In the genomic region with DNA sequence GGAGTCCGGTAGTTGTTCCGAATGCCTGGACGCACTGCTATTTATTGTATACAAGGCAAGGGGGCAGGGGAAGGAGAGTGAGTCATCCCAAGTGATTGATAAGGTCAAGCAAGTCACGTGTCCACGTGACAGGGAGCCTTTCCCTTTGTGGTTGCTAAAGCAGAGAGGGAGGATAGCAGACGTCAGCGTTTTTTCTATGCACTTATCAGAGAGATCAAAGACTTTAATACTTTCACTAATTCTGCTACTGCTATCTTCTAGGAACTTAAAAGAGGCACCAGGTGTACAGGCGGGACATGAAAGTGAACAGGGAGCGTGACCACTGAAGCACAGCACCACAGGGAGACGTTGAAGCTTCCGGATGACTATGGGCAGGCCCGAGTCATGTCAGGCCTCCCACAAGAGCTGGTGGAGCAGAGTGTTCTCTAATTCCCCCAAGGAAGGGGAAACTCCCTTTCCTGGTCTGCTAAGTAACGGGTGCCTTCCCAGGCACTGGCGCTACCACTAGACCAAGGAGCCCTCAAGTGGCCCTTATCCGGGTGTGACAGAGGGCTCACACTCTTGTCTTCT, we compare ENCODE assay signal across 9 cellular contexts. TPM values are rescaled to one million over a fixed set of nuclear protein-coding genes. Genes with fewer than 3 reads are reported as not detected.
DNase-seq lines count a peak whose midpoint lies in the region; FAIRE-seq and TF ChIP-seq lines count a peak whose summit lies in the region.
"Not testable (repeated sequence)": the region's sequence is repeated elsewhere in the genome, so short reads cannot be mapped to it uniquely, and the experiment has no call there.
"Had no signal": no experiment of that assay in that cellular context is flagged by ENCODE, and none has a peak within 500 bp of the region (broad histone marks: within the 10 kb centered on the region; RNA-seq: fewer than 3 reads in every experiment).

No MANE protein-coding gene starts in this region.

- not testable (repeated sequence) for H3K27me3 ChIP-seq in endothelial cell of umbilical vein (ENCODE audit: control insufficient read depth in 2 of 2, insufficient read depth in 2 of 2, low read length in 2 of 2); liver (ENCODE audit: control insufficient read depth in 4 of 4, insufficient read depth in 4 of 4, low read length in 3 of 4); small intestine (ENCODE audit: control insufficient read depth in 2 of 2, insufficient read depth in 2 of 2, low read length in 2 of 2)

- not testable (repeated sequence) for TF ChIP-seq POLR2A in endothelial cell of umbilical vein (IDR thresholded peaks at IDR 0.05; ENCODE audit: low read depth, low read length)

- POLR2A ChIA-PET in HEK293T (lab: Yijun Ruan, JAX); endothelial cell of umbilical vein (lab: Charles Lee): not testable (repeated sequence)

- TF ChIP-seq RAD21 in liver (IDR thresholded peaks at IDR 0.05) = not testable (repeated sequence)

- H4K20me1 ChIP-seq in endothelial cell of umbilical vein (replicated peaks; ENCODE audit: control insufficient read depth, extremely low read depth, insufficient read depth, low read length) = not testable (repeated sequence)

- intact Hi-C loops in endothelial cell of umbilical vein (cut with micrococcal nuclease) = not testable (repeated sequence)

- H3K36me3 ChIP-seq in endothelial cell of umbilical vein (ENCODE audit: control insufficient read depth in 2 of 2, extremely low read depth in 1 of 2, insufficient read depth in 2 of 2, low read length in 2 of 2); liver (ENCODE audit: control insufficient read depth in 4 of 4, insufficient read depth in 3 of 4, low read depth in 1 of 4, low read length in 3 of 4); small intestine (ENCODE audit: control insufficient read depth in 2 of 2, insufficient read depth in 2 of 2, low read length in 2 of 2): not testable (repeated sequence)

- H3K4me2 ChIP-seq in endothelial cell of umbilical vein (ENCODE audit: insufficient read depth, low read length) = not testable (repeated sequence)

- not testable (repeated sequence) for H3K4me3 ChIP-seq in endothelial cell of umbilical vein (replicated peaks in 1 of 3; ENCODE audit: insufficient read depth in 1 of 3, low read depth in 1 of 3, low read length in 3 of 3); liver (ENCODE audit: low read depth in 1 of 3, low read length in 3 of 3); small intestine (ENCODE audit: low read depth in 1 of 2, low read length in 2 of 2)

- TF ChIP-seq CTCF in C4-2B (conservative IDR thresholded peaks at IDR 0.05); endothelial cell of umbilical vein (IDR thresholded peaks at IDR 0.05; ENCODE audit: extremely low read depth in 1 of 2, insufficient read depth in 1 of 2, low read depth in 1 of 2, low read length in 2 of 2); liver (IDR thresholded peaks at IDR 0.05; ENCODE audit: low read depth, low read length, missing input control): not testable (repeated sequence)

- WGBS in liver = 59% methylated on average over 15 of the region's 15 CpGs
- WGBS in small intestine, 3 donors = 11 to 36% (median 21%) methylated on average over 15 of the region's 15 CpGs

- H3K27ac ChIP-seq in C4-2B (peak overlapping the region; percentile 4; the same call in 1 of the 2 replicates), liver (ENCODE audit: low read depth in 1 of 2, low read length in 2 of 2) (peak overlapping the region in 1 of 2 donors; percentile 19), small intestine (ENCODE audit: low read depth in 1 of 2, low read length in 1 of 2) (peak overlapping the region in 1 of 2 donors; percentile 7)
- not testable (repeated sequence) for H3K27ac ChIP-seq in endothelial cell of umbilical vein (ENCODE audit: insufficient read depth, low read depth, low read length)

- not testable (repeated sequence) for DNase-seq in HEK293T (ENCODE audit: extremely low spot score)
- DNase-seq in NCI-H510A treated with DMSO at 0.1 percent for 48 hours (lab: John Stamatoyannopoulos, UW) (peak; percentile 47), UCSD-AML1 (lab: John Stamatoyannopoulos, UW; ENCODE audit: unreplicated experiment) (peak; percentile 79), endothelial cell of umbilical vein (ENCODE audit: low read depth, low spot score) (peak; percentile 44), small intestine (peak; percentile 99)
- peak; percentile 17 for DNase-seq in activated effector memory CD4-positive, alpha-beta T cell treated with Interleukin-2 at 50 U/mL for 16 hours

- CTCF ChIA-PET in HEK293T (lab: Yijun Ruan, JAX); endothelial cell of umbilical vein (lab: Charles Lee): not testable (repeated sequence)

- peak; percentile 73 for FAIRE-seq in endothelial cell of umbilical vein (lab: Jason Lieb, UNC)
- FAIRE-seq in small intestine (lab: Jason Lieb, UNC) = not testable (repeated sequence)

- not testable (repeated sequence) for H3K9me1 ChIP-seq in endothelial cell of umbilical vein (replicated peaks; ENCODE audit: control insufficient read depth, extremely low read depth, insufficient read depth, low read length)

- not testable (repeated sequence) for H3K9ac ChIP-seq in endothelial cell of umbilical vein (replicated peaks; ENCODE audit: extremely low read depth, insufficient read depth, low read length); liver (ENCODE audit: low read depth in 1 of 2, low read length in 2 of 2)

- dilution Hi-C loops in endothelial cell of umbilical vein (cut with MboI; ENCODE audit: extremely low pct_ligation_motif_present, low sequenced_read_pairs) = not testable (repeated sequence)

- not testable (repeated sequence) for H3K4me1 ChIP-seq in endothelial cell of umbilical vein (ENCODE audit: control insufficient read depth, extremely low read depth, insufficient read depth, low read length); liver (ENCODE audit: control insufficient read depth in 4 of 4, insufficient read depth in 4 of 4, low read length in 3 of 4); small intestine (ENCODE audit: control insufficient read depth in 2 of 2, insufficient read depth in 1 of 2, low read depth in 1 of 2, low read length in 1 of 2)

- not testable (repeated sequence) for H2AFZ ChIP-seq in endothelial cell of umbilical vein (ENCODE audit: low read depth, low read length)

- not testable (repeated sequence) for H3K79me2 ChIP-seq in endothelial cell of umbilical vein (ENCODE audit: control insufficient read depth, insufficient read depth, low read length)

- BruUV-seq in endothelial cell of umbilical vein (replicated peaks; lab: Mats Ljungman, UMichigan) = not testable (repeated sequence)

- not testable (repeated sequence) for H3K9me3 ChIP-seq in endothelial cell of umbilical vein (replicated peaks; ENCODE audit: control insufficient read depth, insufficient read depth, low read length); liver (ENCODE audit: control insufficient read depth in 4 of 4, low read length in 3 of 4); small intestine (ENCODE audit: control insufficient read depth, low read depth)

RNA-seq across cellular contexts. Expression of a gene that starts 6.4 kb away (rescaled TPM):
- total RNA-seq in endothelial cell of umbilical vein (0.49 TPM in 1 of 2 replicates, not detected in the other), liver (under 1 TPM in 1 of 2 donors, not detected in 1; 0.33 TPM)
- polyA plus RNA-seq in endothelial cell of umbilical vein (0.57 and 0.95 TPM in 2 replicates), liver (under 1 TPM; 0.23 to 0.89 TPM), small intestine (10 to 100 TPM; 14.7 to 26.2 (median 22.7) TPM)
- polyA plus RNA-seq in endothelial cell of umbilical vein (2011; cell fraction: cytosol; rRNA removed) = 0.19 and 0.55 TPM in 2 replicates
- polyA plus RNA-seq in endothelial cell of umbilical vein (2011; cell fraction: nucleus; rRNA removed) = 0.17 and 0.21 TPM in 2 replicates
- 0.23 and 0.44 TPM in 2 replicates for polyA plus RNA-seq in endothelial cell of umbilical vein (2012)
- polyA minus RNA-seq in endothelial cell of umbilical vein = not detected in 2 replicates
- 2.5 TPM for polyA minus RNA-seq in endothelial cell of umbilical vein (2011; cell fraction: cytosol; rRNA and poly(A)+ RNA removed)
- not detected in 2 replicates for polyA minus RNA-seq in endothelial cell of umbilical vein (2011; cell fraction: nucleus; rRNA and poly(A)+ RNA removed)
- total RNA-seq: left cardiac atrium had no signal

RNA-seq across cellular contexts. Expression of a gene that starts 14.9 kb away (rescaled TPM):
- 9.0 and 11.2 TPM in 2 replicates for total RNA-seq in endothelial cell of umbilical vein
- 16.3 and 17.0 TPM in 2 replicates for polyA plus RNA-seq in endothelial cell of umbilical vein
- 16.8 and 16.9 TPM in 2 replicates for polyA plus RNA-seq in endothelial cell of umbilical vein (2011; cell fraction: cytosol; rRNA removed)
- 8.7 and 9.5 TPM in 2 replicates for polyA plus RNA-seq in endothelial cell of umbilical vein (2011; cell fraction: nucleus; rRNA removed)
- polyA plus RNA-seq in endothelial cell of umbilical vein (2012) = 10.9 and 11.2 TPM in 2 replicates
- 13.4 and 13.8 TPM in 2 replicates for polyA minus RNA-seq in endothelial cell of umbilical vein
- not detected for polyA minus RNA-seq in endothelial cell of umbilical vein (2011; cell fraction: cytosol; rRNA and poly(A)+ RNA removed)
- 2.4 and 2.7 TPM in 2 replicates for polyA minus RNA-seq in endothelial cell of umbilical vein (2011; cell fraction: nucleus; rRNA and poly(A)+ RNA removed)
- total RNA-seq in liver = 1 to 10 TPM in 1 of 2 donors, under 1 TPM in 1; 0.50 to 2.2 TPM
- 1 to 10 TPM; 1.1 to 1.2 TPM for polyA plus RNA-seq in liver
- 1 to 10 TPM; 1.1 to 4.2 (median 1.1) TPM for polyA plus RNA-seq in small intestine

RNA-seq across cellular contexts. Expression of a gene that starts 39.1 kb away (rescaled TPM):
- total RNA-seq in endothelial cell of umbilical vein = 16.9 and 17.8 TPM in 2 replicates
- 23.2 and 26.9 TPM in 2 replicates for polyA plus RNA-seq in endothelial cell of umbilical vein
- 20.4 and 23.3 TPM in 2 replicates for polyA plus RNA-seq in endothelial cell of umbilical vein (2011; cell fraction: cytosol; rRNA removed)
- 12.8 and 13.3 TPM in 2 replicates for polyA plus RNA-seq in endothelial cell of umbilical vein (2011; cell fraction: nucleus; rRNA removed)
- 11.5 and 11.9 TPM in 2 replicates for polyA plus RNA-seq in endothelial cell of umbilical vein (2012)
- 10.4 and 17.9 TPM in 2 replicates for polyA minus RNA-seq in endothelial cell of umbilical vein
- 13.8 TPM for polyA minus RNA-seq in endothelial cell of umbilical vein (2011; cell fraction: cytosol; rRNA and poly(A)+ RNA removed)
- polyA minus RNA-seq in endothelial cell of umbilical vein (2011; cell fraction: nucleus; rRNA and poly(A)+ RNA removed) = 7.7 and 9.5 TPM in 2 replicates
- 10 to 100 TPM in 1 of 2 donors, 1 to 10 TPM in 1; 8.3 to 14.0 TPM for total RNA-seq in liver
- 10 to 100 TPM; 15.5 to 22.6 TPM for polyA plus RNA-seq in liver
- 10 to 100 TPM in 2 of 3 donors, 1 to 10 TPM in 1; 9.8 to 25.7 (median 11.6) TPM for polyA plus RNA-seq in small intestine

RNA-seq across cellular contexts. Expression of a gene that starts 47.2 kb away (rescaled TPM):
- total RNA-seq in endothelial cell of umbilical vein = 328 and 346 TPM in 2 replicates
- 720 and 1,228 TPM in 2 replicates for polyA plus RNA-seq in endothelial cell of umbilical vein
- 330 and 448 TPM in 2 replicates for polyA plus RNA-seq in endothelial cell of umbilical vein (2011; cell fraction: cytosol; rRNA removed)
- polyA plus RNA-seq in endothelial cell of umbilical vein (2011; cell fraction: nucleus; rRNA removed) = 114 and 133 TPM in 2 replicates
- polyA plus RNA-seq in endothelial cell of umbilical vein (2012) = 151 and 361 TPM in 2 replicates
- polyA minus RNA-seq in endothelial cell of umbilical vein = 76.8 and 89.2 TPM in 2 replicates
- 71.9 TPM for polyA minus RNA-seq in endothelial cell of umbilical vein (2011; cell fraction: cytosol; rRNA and poly(A)+ RNA removed)
- polyA minus RNA-seq in endothelial cell of umbilical vein (2011; cell fraction: nucleus; rRNA and poly(A)+ RNA removed) = 19.2 and 32.9 TPM in 2 replicates
- 10 to 100 TPM; 27.6 to 30.1 TPM for total RNA-seq in liver
- 10 to 100 TPM; 50.3 to 61.9 TPM for polyA plus RNA-seq in liver
- polyA plus RNA-seq in small intestine = 100 to 1,000 TPM; 222 to 375 (median 263) TPM

Comparison
In these comparisons a context has a peak if more than half of its experiments do, and no peak if none do; other contexts are left out.
1. RNA of a gene that starts 6.4 kb away (polyA plus RNA-seq): 14.7 to 26.2 TPM in small intestine; 0.17 to 0.95 TPM in endothelial cell of umbilical vein and 0.23 to 0.89 TPM in liver; every median in the first group is over 4 times any median in the second.